ENCODE assay signal across 28 cellular contexts in genomic region chr2:126990605-126991532, GRCh38.
DNase-seq lines count a peak whose midpoint lies in the region; ATAC-seq, FAIRE-seq and TF ChIP-seq lines count a peak whose summit lies in the region.
"Had no signal": no experiment of that assay in that cellular context is flagged by ENCODE, and none has a peak within 500 bp of the region (broad histone marks: within the 10 kb centered on the region; RNA-seq: fewer than 3 reads in every experiment).

No MANE protein-coding gene starts in this region.

- H3K36me3 ChIP-seq in HEK293 (ENCODE audit: control insufficient read depth in 2 of 2, insufficient read depth in 1 of 2, low read length in 2 of 2) = no peaks in the 10 kb centered on the region
- no peaks in the 10 kb centered on the region for H3K36me3 ChIP-seq in right lobe of liver
- no peaks in the 10 kb centered on the region for H3K36me3 ChIP-seq in mucosa of descending colon (ENCODE audit: low read depth)
- H3K36me3 ChIP-seq: BLaER1 treated with 17β-estradiol and CSF1 and Interleukin-3, amounts not matched to agents 10 nM and 100 nM; SJSA1 had no signal

- H3K4me3 Mint-ChIP-seq in endothelial cell (ENCODE audit: unreplicated experiment) = no peak overlapping the region
- no peak overlapping the region for H3K4me3 Mint-ChIP-seq in activated CD4-positive, alpha-beta memory T cell treated with anti-CD3 and anti-CD28 coated beads for 36 hours
- H3K4me3 Mint-ChIP-seq: CD4-positive, alpha-beta memory T cell; T-cell had no signal

- no peaks in the 10 kb centered on the region for H3K9me3 Mint-ChIP-seq in endothelial cell (ENCODE audit: unreplicated experiment)
- no peaks in the 10 kb centered on the region for H3K9me3 Mint-ChIP-seq in activated CD4-positive, alpha-beta memory T cell treated with anti-CD3 and anti-CD28 coated beads for 36 hours

- H3K9me3 ChIP-seq in A549 = 0 out of 3 replicates have a peak, but pooled peaks cover 4% of the 10 kb centered on the region
- no peaks in the 10 kb centered on the region for H3K9me3 ChIP-seq in HEK293 (ENCODE audit: control insufficient read depth, insufficient read depth, low read depth, low read length)
- H3K9me3 ChIP-seq in right lobe of liver = no peaks in the 10 kb centered on the region
- H3K9me3 ChIP-seq in mucosa of descending colon = no peaks in the 10 kb centered on the region
- H3K9me3 ChIP-seq: BLaER1 treated with 17β-estradiol and CSF1 and Interleukin-3, amounts not matched to agents 10 nM and 100 nM; SJSA1 had no signal

- H3K4me1 ChIP-seq in A549 = no peaks in the 10 kb centered on the region
- no peaks in the 10 kb centered on the region for H3K4me1 ChIP-seq in HEK293 (ENCODE audit: control insufficient read depth, insufficient read depth, low read length)
- H3K4me1 ChIP-seq in right lobe of liver = peaks cover 0 to 22% (median 10%) of the 10 kb centered on the region in 4 donors
- no peaks in the 10 kb centered on the region for H3K4me1 ChIP-seq in mucosa of descending colon (ENCODE audit: low read depth)
- H3K4me1 ChIP-seq: SJSA1 had no signal

- no peak overlapping the region for H3K4me2 ChIP-seq in A549
- H3K4me2 ChIP-seq: BLaER1 treated with 17β-estradiol and CSF1 and Interleukin-3, amounts not matched to agents 10 nM and 100 nM; KMS-11; PC-9 had no signal

- POLR2A ChIA-PET in A549 (lab: Yijun Ruan, JAX) (no interaction called here), HEK293 (lab: Yijun Ruan, JAX) (no interaction called here)
- POLR2A ChIA-PET in activated CD4-positive, alpha-beta memory T cell treated with anti-CD3 and anti-CD28 coated beads for 36 hours (lab: Charles Lee) = no interaction called here

- no peaks in the 10 kb centered on the region for H3K27me3 ChIP-seq in right lobe of liver
- H3K27me3 ChIP-seq: BLaER1 treated with 17β-estradiol and CSF1 and Interleukin-3, amounts not matched to agents 10 nM and 100 nM had no signal

- 34% methylated on average over 12 of the region's 12 CpGs for WGBS in A549 (ENCODE audit: missing lambda C conversion rate)
- WGBS in right lobe of liver (ENCODE audit: insufficient coverage, low coverage, low lambda C conversion rate, missing lambda C conversion rate) = 43% methylated on average over 6 of the region's 12 CpGs

- no peak for TF ChIP-seq CTCF in A549 (IDR thresholded peaks at IDR 0.05)
- TF ChIP-seq CTCF in HEK293 (tag by site-specific recombination; IDR thresholded peaks at IDR 0.05) = no peak
- TF ChIP-seq CTCF in endothelial cell (IDR thresholded peaks at IDR 0.05; ENCODE audit: unreplicated experiment) = no peak
- TF ChIP-seq CTCF in right lobe of liver (IDR thresholded peaks at IDR 0.05) = no peak
- no peak for TF ChIP-seq CTCF in mucosa of descending colon (IDR thresholded peaks at IDR 0.05)

- CTCF ChIA-PET in A549 (lab: Yijun Ruan, JAX) = interaction anchor here (0.6 to 2.2 kb wide), 3 partner anchors 9 to 60 kb away, joined by 3 to 14 read pairs (median 3); no protein-coding TSS in a partner anchor
- CTCF ChIA-PET in HEK293 (lab: Yijun Ruan, JAX) = interaction anchor here (1.3 kb wide), 1 partner anchor 19 kb away, joined by 7 read pairs; no protein-coding TSS in a partner anchor
- CTCF ChIA-PET in activated CD4-positive, alpha-beta memory T cell treated with anti-CD3 and anti-CD28 coated beads for 36 hours (lab: Charles Lee) = no interaction called here

- ATAC-seq in A549 (0 out of 6 replicates have a peak, but pooled peaks have one; percentile 11 to 24), right lobe of liver (peak; percentile 34 to 62 (median 56)), mucosa of descending colon (no peak), HG03442 (IDR thresholded peaks at IDR 0.05; ENCODE audit: unreplicated experiment) (no peak)
- ATAC-seq: Right ventricle myocardium inferior, T-cell had no signal

- intact Hi-C loops in right lobe of liver (cut with DNase I) (no loop called here), mucosa of descending colon (cut with DNase I, micrococcal nuclease) (no loop called here)
- intact Hi-C loops in activated CD4-positive, alpha-beta memory T cell treated with anti-CD3 and anti-CD28 coated beads for 36 hours (cut with micrococcal nuclease) = no loop called here

- H3K27ac Mint-ChIP-seq in endothelial cell (ENCODE audit: unreplicated experiment) = peak overlapping the region; percentile 55
- no peak overlapping the region for H3K27ac Mint-ChIP-seq in activated CD4-positive, alpha-beta memory T cell treated with anti-CD3 and anti-CD28 coated beads for 36 hours
- H3K27ac Mint-ChIP-seq: CD4-positive, alpha-beta memory T cell; T-cell had no signal

- TF ChIP-seq POLR2A in A549 (IDR thresholded peaks at IDR 0.05; ENCODE audit: low read length) (no peak), right lobe of liver (IDR thresholded peaks at IDR 0.05) (no peak)

- H3K4me1 Mint-ChIP-seq in endothelial cell (ENCODE audit: unreplicated experiment) = peaks cover 22% of the 10 kb centered on the region
- H3K4me1 Mint-ChIP-seq in activated CD4-positive, alpha-beta memory T cell treated with anti-CD3 and anti-CD28 coated beads for 36 hours (ENCODE audit: low read depth) = no peaks in the 10 kb centered on the region
- H3K4me1 Mint-ChIP-seq: CD4-positive, alpha-beta memory T cell; T-cell had no signal

- H3K27me3 Mint-ChIP-seq in endothelial cell (ENCODE audit: unreplicated experiment) = peaks cover 3% of the 10 kb centered on the region
- H3K27me3 Mint-ChIP-seq in activated CD4-positive, alpha-beta memory T cell treated with anti-CD3 and anti-CD28 coated beads for 36 hours = peaks cover 5% of the 10 kb centered on the region

- no peak for TF ChIP-seq RAD21 in A549 (conservative IDR thresholded peaks at IDR 0.05 in 1 of 2, IDR thresholded peaks at IDR 0.05 in 1 of 2)

- H3K36me3 Mint-ChIP-seq in endothelial cell (ENCODE audit: low read depth, unreplicated experiment) = no peaks in the 10 kb centered on the region
- H3K36me3 Mint-ChIP-seq in activated CD4-positive, alpha-beta memory T cell treated with anti-CD3 and anti-CD28 coated beads for 36 hours = no peaks in the 10 kb centered on the region
- H3K36me3 Mint-ChIP-seq: CD4-positive, alpha-beta memory T cell; T-cell had no signal

- H3K4me3 ChIP-seq in A549 = no peak overlapping the region
- no peak overlapping the region for H3K4me3 ChIP-seq in HEK293 (ENCODE audit: low read depth, low read length)
- no peak overlapping the region for H3K4me3 ChIP-seq in right lobe of liver
- no peak overlapping the region for H3K4me3 ChIP-seq in mucosa of descending colon
- H3K4me3 ChIP-seq: BLaER1 treated with 17β-estradiol and CSF1 and Interleukin-3, amounts not matched to agents 10 nM and 100 nM; PC-9; SJSA1 had no signal

- DNase-seq in A549 (ENCODE audit: low read depth in 1 of 2, low spot score in 1 of 2) (no peak), endothelial cell (ENCODE audit: low spot score) (no peak), right lobe of liver (no peak), mucosa of descending colon (no peak), NCI-H748 (lab: John Stamatoyannopoulos, UW; ENCODE audit: unreplicated experiment) (no peak)
- DNase-seq in activated CD4-positive, alpha-beta memory T cell treated with anti-CD3 and anti-CD28 coated beads for 36 hours = no peak
- DNase-seq: CD4-positive, alpha-beta memory T cell; COR-L47; GF-D8; H7; IMR-90; MM.1S; NCI-H1417; NCI-H1694; NCI-H2029 treated with DMSO at 0.1 percent for 48 hours; NCI-H524; NCI-H82; NK-92 treated with Interleukin-12 subunit alpha and Interleukin-12 subunit beta, amount 100 ng/mL, for 24 hours; PC-9; T-cell had no signal

- H3K27ac ChIP-seq in A549 (no peak overlapping the region), HEK293 (ENCODE audit: extremely low read depth, low read depth, low read length) (no peak overlapping the region), right lobe of liver (peak overlapping the region in 1 of 3 donors; percentile 1)
- H3K27ac ChIP-seq: BLaER1 treated with 17β-estradiol and CSF1 and Interleukin-3, amounts not matched to agents 10 nM and 100 nM; KMS-11; PC-9; SJSA1 had no signal

- FAIRE-seq in A549 (lab: Jason Lieb, UNC) = no peak
- FAIRE-seq: GM12891, GM19239 had no signal

- TF ChIP-seq EP300 in A549 (IDR thresholded peaks at IDR 0.05) = no peak

TF ChIP-seq in A549, 52 proteins besides CTCF, POLR2A, EP300 and RAD21 (continues in another document):
- TF ChIP-seq MAZ (IDR thresholded peaks at IDR 0.05; ENCODE audit: borderline replicate concordance, low read depth, low read length) = no peak
- TF ChIP-seq KDM1A (IDR thresholded peaks at IDR 0.05; ENCODE audit: low read depth) = no peak
- TF ChIP-seq POLR2AphosphoS2 (conservative IDR thresholded peaks at IDR 0.05; ENCODE audit: low read length) = no peak
- TF ChIP-seq RNF2 (IDR thresholded peaks at IDR 0.05; ENCODE audit: borderline replicate concordance, low read depth) = no peak
- no peak for TF ChIP-seq NR3C1 (IDR thresholded peaks at IDR 0.05)
- TF ChIP-seq EHMT2 (IDR thresholded peaks at IDR 0.05; ENCODE audit: low read depth) = no peak
- no peak for TF ChIP-seq SMC3 (IDR thresholded peaks at IDR 0.05)
- TF ChIP-seq RCOR1 (IDR thresholded peaks at IDR 0.05; ENCODE audit: low read depth, low read length) = no peak
- no peak for TF ChIP-seq TFCP2L1 (CRISPR knock-in tag; IDR thresholded peaks at IDR 0.05)

TF ChIP-seq in HEK293, 187 proteins besides CTCF, POLR2A, EP300 and RAD21:
- TF ChIP-seq ZNF274 (IDR thresholded peaks at IDR 0.05; ENCODE audit: low read length) (no peak), ZNF274 (tag by site-specific recombination; IDR thresholded peaks at IDR 0.05; ENCODE audit: borderline replicate concordance) (no peak), ZNF585B (tag by site-specific recombination; IDR thresholded peaks at IDR 0.05) (peak; percentile 24; the same call in 1 of the 2 replicates), MYNN (tag by site-specific recombination; IDR thresholded peaks at IDR 0.05; ENCODE audit: borderline replicate concordance) (no peak)

Comparison
In these comparisons a context has a peak if more than half of its experiments do, and no peak if none do; other contexts are left out.
1. ATAC-seq: peak in A549 (2 of 2) and right lobe of liver (4 of 4); none in mucosa of descending colon (single experiment) and HG03442 (single experiment).